ENCODE assay signal across 1 cellular context in the genomic region with DNA sequence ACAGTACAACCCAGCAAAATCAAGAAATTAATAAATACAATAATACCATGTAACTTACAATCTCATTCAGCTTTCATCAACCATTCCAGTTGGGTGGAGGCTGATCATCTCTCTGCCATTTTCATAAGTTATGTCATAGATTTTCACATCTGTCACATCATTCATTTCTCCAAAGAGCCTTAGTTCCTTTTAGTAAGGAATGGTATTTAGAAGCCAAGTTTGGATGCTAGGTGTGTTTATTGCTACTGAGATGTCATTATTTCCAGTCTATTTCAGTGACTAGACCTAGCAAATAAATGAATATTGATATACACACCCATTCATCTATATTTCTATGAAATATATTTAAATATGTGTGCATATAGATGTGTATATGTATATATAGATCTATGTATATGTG.
A peak's percentile ranks its signal among the peaks of the same experiment; 100 is the strongest.
TF ChIP-seq lines count a peak whose summit lies in the region.

No MANE protein-coding gene starts in this region.

TF ChIP-seq in HEK293, 187 proteins besides CTCF, POLR2A, EP300 and RAD21:
- no peak for TF ChIP-seq ZNF169 (tag by site-specific recombination; IDR thresholded peaks at IDR 0.05)
- TF ChIP-seq ZNF843 (tag by site-specific recombination; IDR thresholded peaks at IDR 0.05) = no peak
- TF ChIP-seq ZNF24 (tag by site-specific recombination; IDR thresholded peaks at IDR 0.05) = no peak
- TF ChIP-seq, protein P1, sequence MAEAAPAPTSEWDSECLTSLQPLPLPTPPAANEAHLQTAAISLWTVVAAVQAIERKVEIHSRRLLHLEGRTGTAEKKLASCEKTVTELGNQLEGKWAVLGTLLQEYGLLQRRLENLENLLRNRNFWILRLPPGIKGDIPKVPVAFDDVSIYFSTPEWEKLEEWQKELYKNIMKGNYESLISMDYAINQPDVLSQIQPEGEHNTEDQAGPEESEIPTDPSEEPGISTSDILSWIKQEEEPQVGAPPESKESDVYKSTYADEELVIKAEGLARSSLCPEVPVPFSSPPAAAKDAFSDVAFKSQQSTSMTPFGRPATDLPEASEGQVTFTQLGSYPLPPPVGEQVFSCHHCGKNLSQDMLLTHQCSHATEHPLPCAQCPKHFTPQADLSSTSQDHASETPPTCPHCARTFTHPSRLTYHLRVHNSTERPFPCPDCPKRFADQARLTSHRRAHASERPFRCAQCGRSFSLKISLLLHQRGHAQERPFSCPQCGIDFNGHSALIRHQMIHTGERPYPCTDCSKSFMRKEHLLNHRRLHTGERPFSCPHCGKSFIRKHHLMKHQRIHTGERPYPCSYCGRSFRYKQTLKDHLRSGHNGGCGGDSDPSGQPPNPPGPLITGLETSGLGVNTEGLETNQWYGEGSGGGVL (tag by site-specific recombination; IDR thresholded peaks at IDR 0.05) = no peak
- TF ChIP-seq RBAK (tag by site-specific recombination; IDR thresholded peaks at IDR 0.05) = no peak
- TF ChIP-seq ZNF449 (tag by site-specific recombination; IDR thresholded peaks at IDR 0.05) = no peak
- no peak for TF ChIP-seq KLF17 (tag by site-specific recombination; IDR thresholded peaks at IDR 0.05)
- TF ChIP-seq SETDB1 (IDR thresholded peaks at IDR 0.05; ENCODE audit: insufficient read length, low read length) = peak; percentile 85
- TF ChIP-seq ZNF529 (tag by site-specific recombination; IDR thresholded peaks at IDR 0.05; ENCODE audit: insufficient replicate concordance) = peak; percentile 11
- TF ChIP-seq ZNF544 (tag by site-specific recombination; IDR thresholded peaks at IDR 0.05) = no peak
- no peak for TF ChIP-seq ZNF423 (tag by site-specific recombination; IDR thresholded peaks at IDR 0.05)
